In genomic region chr10:55280696-55281095, GRCh38 we compare ENCODE assay signal across 9 cellular contexts.
"Had no signal": no experiment of that assay in that cellular context is flagged by ENCODE, and none has a peak within 500 bp of the region (broad histone marks: within the 10 kb centered on the region; RNA-seq: fewer than 3 reads in every experiment).

No MANE protein-coding gene starts in this region.

- H3K9ac ChIP-seq: GM23248 had no signal

- DNase-seq: GM23248, GOT3, H7, H9, HCEC 1CT, HFFc6 had no signal

- H3K4me1 ChIP-seq: HAP-1 had no signal

- H3K9me3 ChIP-seq: HAP-1 had no signal

- H3K4me3 ChIP-seq: GM23248, GM23338, HAP-1 had no signal

- H2AFZ ChIP-seq: GM23248, GM23338 had no signal

- H3K4me2 ChIP-seq: GM23338 had no signal

- H3K27ac ChIP-seq: GM23248 had no signal

- ATAC-seq: GM23338, HCT116 had no signal

- H3K36me3 ChIP-seq: HAP-1 had no signal
